ENCODE assay signal across 8 cellular contexts in the genomic region with DNA sequence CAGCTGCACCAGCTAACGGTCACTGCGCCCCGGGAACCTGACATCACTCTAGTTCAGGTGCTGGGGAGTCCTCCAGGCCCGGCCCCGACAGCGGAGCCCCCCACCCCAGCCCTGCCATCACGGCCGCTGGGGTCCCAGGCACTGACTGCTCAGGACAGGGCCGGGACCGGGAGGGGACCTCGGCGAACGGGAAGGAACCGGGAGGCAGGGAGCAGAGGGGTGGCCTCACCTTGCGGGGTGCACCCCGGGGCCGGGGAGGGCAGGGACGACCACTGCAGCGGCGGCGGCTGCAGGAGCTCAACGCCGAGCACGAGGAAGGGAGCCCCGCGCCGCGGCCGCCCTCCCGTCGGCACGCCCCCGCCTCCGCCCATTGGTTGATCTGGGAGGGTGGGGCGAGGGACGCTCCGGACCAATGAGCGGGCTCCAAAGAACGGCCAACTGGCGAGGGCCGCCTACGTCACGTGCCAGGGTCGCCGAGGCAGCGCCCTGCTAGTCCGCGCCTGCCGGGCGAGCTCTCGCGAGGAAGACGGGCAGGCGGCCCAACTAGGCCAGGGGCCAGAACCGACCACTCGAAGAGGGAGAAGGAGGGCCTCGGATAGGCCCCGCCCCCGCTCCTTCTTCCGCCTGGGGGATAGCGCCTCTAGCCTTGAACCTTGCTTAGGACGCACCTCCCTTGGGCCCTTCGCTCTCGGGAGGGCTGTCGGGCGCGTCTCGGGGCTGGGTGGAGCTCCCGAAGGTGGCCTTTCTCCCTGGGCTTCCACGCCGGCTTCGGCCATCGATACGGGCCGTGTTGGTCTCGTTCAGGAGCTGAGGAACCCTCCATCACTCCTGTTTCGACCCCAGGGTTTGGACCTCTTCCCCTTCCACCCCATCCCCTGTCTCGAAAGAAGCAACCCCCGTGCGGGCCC. TPM values are rescaled to one million over a fixed set of nuclear protein-coding genes. Genes with fewer than 3 reads are reported as not detected.
DNase-seq lines count a peak whose midpoint lies in the region; ATAC-seq and TF ChIP-seq lines count a peak whose summit lies in the region.

A gene (minus strand): TSS at position 320 of the 908 bp plus-strand sequence. CDS start 7,653 bp downstream, outside the sequence.

- WGBS in mammary epithelial cell (ENCODE audit: low coverage, missing lambda C conversion rate): 4% methylated on average over 10 of the region's 80 CpGs

- H3K9me3 ChIP-seq in WERI-Rb-1 (ENCODE audit: severe bottlenecking) (no peaks in the 10 kb centered on the region), mammary epithelial cell (replicated peaks; ENCODE audit: insufficient read depth, low read length) (no peaks in the 10 kb centered on the region), iPS-18c (ENCODE audit: control insufficient read depth, insufficient read depth, low read length) (peaks cover 4% of the 10 kb centered on the region), skeletal muscle tissue (ENCODE audit: control insufficient read depth in 3 of 3, low read length in 3 of 3) (no peaks in the 10 kb centered on the region)

- H3K36me3 ChIP-seq in WERI-Rb-1 (peaks cover 3% of the 10 kb centered on the region; the same call in 1 of the 2 replicates), mammary epithelial cell (ENCODE audit: insufficient read depth, low read length) (no peaks in the 10 kb centered on the region), skeletal muscle tissue (ENCODE audit: control insufficient read depth in 3 of 3, insufficient read depth in 3 of 3, low read length in 3 of 3) (no peaks in the 10 kb centered on the region)

- H4K20me1 ChIP-seq in mammary epithelial cell (ENCODE audit: insufficient read depth, low read length): no peaks in the 10 kb centered on the region

- H3K27ac ChIP-seq in WERI-Rb-1: peak within 1 kb of the TSS; percentile 87
- H3K27ac ChIP-seq in mammary epithelial cell (ENCODE audit: insufficient read depth, low read depth, low read length): peak within 1 kb of the TSS; percentile 79
- peak within 1 kb of the TSS; percentile 85 for H3K27ac ChIP-seq in skeletal muscle tissue (ENCODE audit: low read depth, low read length)

- in situ Hi-C loops in mammary epithelial cell (cut with MboI; ENCODE audit: low sequenced_read_pairs in 2 of 2): no loop called here

- DNase-seq in AG08395 (ENCODE audit: low spot score) (peak; percentile 100), NCI-H2227 (lab: John Stamatoyannopoulos, UW; ENCODE audit: unreplicated experiment) (peak; percentile 99), WERI-Rb-1 (peak; percentile 99), mammary epithelial cell (peak; percentile 98)

- H3K79me2 ChIP-seq in mammary epithelial cell (ENCODE audit: insufficient read depth, low read length): peaks cover 35% of the 10 kb centered on the region

- peak within 1 kb of the TSS; percentile 80 for H3K9ac ChIP-seq in mammary epithelial cell (ENCODE audit: insufficient read depth, low read length)
- peak within 1 kb of the TSS; percentile 71 to 91 (median 83) for H3K9ac ChIP-seq in skeletal muscle tissue (ENCODE audit: low read depth in 1 of 3, low read length in 3 of 3)

- intact Hi-C loops in mammary epithelial cell (cut with micrococcal nuclease): loop anchor here (1.0 to 5.0 kb wide), 2 partner anchors 14 to 90 kb away; no protein-coding TSS in a partner anchor

- H3K4me1 ChIP-seq in mammary epithelial cell (ENCODE audit: insufficient read depth, low read length) (peaks cover 19% of the 10 kb centered on the region), skeletal muscle tissue (ENCODE audit: control insufficient read depth in 3 of 3, insufficient read depth in 3 of 3, low read length in 3 of 3) (peaks cover 23 to 48% (median 32%) of the 10 kb centered on the region in 3 donors)

- CTCF ChIA-PET in mammary epithelial cell (lab: Charles Lee; ENCODE audit: low non-redundant PET): interaction anchor here (0.6 kb wide), 2 partner anchors 28 to 211 kb away, joined by 3 to 6 read pairs; no protein-coding TSS in a partner anchor

- no peaks in the 10 kb centered on the region for H3K27me3 ChIP-seq in WERI-Rb-1 (ENCODE audit: insufficient read depth, low read depth, severe bottlenecking)
- H3K27me3 ChIP-seq in mammary epithelial cell (ENCODE audit: insufficient read depth, low read length): no peaks in the 10 kb centered on the region
- no peaks in the 10 kb centered on the region for H3K27me3 ChIP-seq in skeletal muscle tissue (ENCODE audit: control insufficient read depth in 3 of 3, insufficient read depth in 3 of 3, low read length in 3 of 3)

- dilution Hi-C loops in mammary epithelial cell (cut with HindIII; ENCODE audit: low sequenced_read_pairs): no loop called here

- H2AFZ ChIP-seq in mammary epithelial cell (ENCODE audit: low read depth, low read length): peak within 1 kb of the TSS; percentile 94

- TSS peak; percentile 42 for BruUV-seq in mammary epithelial cell (replicated peaks; lab: Mats Ljungman, UMichigan)

- TF ChIP-seq CTCF in WERI-Rb-1 (IDR thresholded peaks at IDR 0.05; ENCODE audit: low read depth, low read length) (peak; percentile 29), mammary epithelial cell (conservative IDR thresholded peaks at IDR 0.05 in 1 of 2, IDR thresholded peaks at IDR 0.05 in 1 of 2; ENCODE audit: extremely low read depth in 1 of 2, insufficient read depth in 1 of 2, low read depth in 1 of 2, low read length in 2 of 2) (no peak)

- peak within 1 kb of the TSS; percentile 96 for H3K4me3 ChIP-seq in WERI-Rb-1 (ENCODE audit: low read depth, low read length)
- peak within 1 kb of the TSS; percentile 59 to 95 (median 77) for H3K4me3 ChIP-seq in mammary epithelial cell (replicated peaks in 1 of 3; ENCODE audit: insufficient read depth in 1 of 3, low read depth in 2 of 3, low read length in 3 of 3)
- peak within 1 kb of the TSS; percentile 90 for H3K4me3 ChIP-seq in iPS-18c (ENCODE audit: insufficient read depth, low read depth, low read length)
- H3K4me3 ChIP-seq in skeletal muscle tissue (ENCODE audit: low read length in 3 of 3): peak within 1 kb of the TSS; percentile 74 to 94 (median 94)

- peak within 1 kb of the TSS; percentile 93 for H3K4me2 ChIP-seq in mammary epithelial cell (ENCODE audit: insufficient read depth, low read depth, low read length)

- ATAC-seq in GM18873 (IDR thresholded peaks at IDR 0.05; ENCODE audit: low FRiP score, unreplicated experiment) (peak; percentile 86), HG03139 (IDR thresholded peaks at IDR 0.05; ENCODE audit: unreplicated experiment) (peak; percentile 89)

RNA-seq across cellular contexts. Expression of the gene that starts here (rescaled TPM):
- total RNA-seq in mammary epithelial cell (10 to 100 TPM; 14.0 to 59.9 TPM), skeletal muscle tissue (9.4 TPM)
- polyA plus RNA-seq in mammary epithelial cell: 63.4 TPM
- polyA minus RNA-seq in mammary epithelial cell: 43.5 TPM

Comparison
In these comparisons a context has a peak if more than half of its experiments do, and no peak if none do; other contexts are left out.
1. Peak in every context shown above with its lines: DNase-seq, ATAC-seq, H3K4me3 ChIP-seq and H3K27ac ChIP-seq.